Comparison of ENCODE assay signal across 21 cellular contexts in the genomic region with DNA sequence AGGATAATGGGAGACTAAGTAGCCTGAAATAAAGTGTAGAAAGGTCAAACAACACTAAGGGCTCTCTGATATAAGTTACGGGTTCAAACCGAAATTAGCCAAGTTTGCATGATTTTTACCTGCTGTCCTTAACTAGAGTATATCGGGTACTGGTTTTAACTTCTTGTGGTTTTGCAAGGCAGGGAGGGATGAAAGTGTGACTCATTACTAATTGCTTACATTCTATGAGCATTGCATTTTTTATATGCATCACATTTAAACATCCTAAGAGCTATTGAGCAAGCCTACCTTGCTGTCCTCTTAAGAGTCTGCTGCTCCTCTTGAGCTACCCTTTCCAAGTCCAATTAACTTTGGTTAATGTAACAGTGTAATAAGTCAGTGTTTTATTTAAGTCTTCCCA.
DNase-seq lines count a peak whose midpoint lies in the region; ATAC-seq and TF ChIP-seq lines count a peak whose summit lies in the region.
"Had no signal": no experiment of that assay in that cellular context is flagged by ENCODE, and none has a peak within 500 bp of the region (broad histone marks: within the 10 kb centered on the region; RNA-seq: fewer than 3 reads in every experiment).

No MANE protein-coding gene starts in this region.

- no peaks in the 10 kb centered on the region for H3K9me3 ChIP-seq in Karpas-422 (ENCODE audit: low read length)
- H3K9me3 ChIP-seq: prostate gland had no signal

- no peaks in the 10 kb centered on the region for H3K9me2 ChIP-seq in Karpas-422 (replicated peaks; ENCODE audit: insufficient read depth, low read length)

- no peaks in the 10 kb centered on the region for H3K79me2 ChIP-seq in Karpas-422 (ENCODE audit: low read length)

- H3K27ac ChIP-seq in Karpas-422 (ENCODE audit: low read length), result no peak overlapping the region
- no peak overlapping the region for H3K27ac ChIP-seq in foreskin keratinocyte
- H3K27ac ChIP-seq: dorsolateral prefrontal cortex, left ventricle myocardium inferior, prostate gland had no signal

- H4K20me1 ChIP-seq in Karpas-422 (ENCODE audit: insufficient read depth, low read depth, low read length), result no peaks in the 10 kb centered on the region

- peak overlapping the region; percentile 67 for H2AFZ ChIP-seq in Karpas-422 (ENCODE audit: low read length)

- TF ChIP-seq CTCF in foreskin keratinocyte (conservative IDR thresholded peaks at IDR 0.05), result no peak

- H3K4me2 ChIP-seq in Karpas-422 (ENCODE audit: low read depth, low read length, poor library complexity, severe bottlenecking), result no peak overlapping the region

- H3K27me3 ChIP-seq in Karpas-422 (ENCODE audit: low read length), result no peaks in the 10 kb centered on the region
- H3K27me3 ChIP-seq in foreskin keratinocyte, result no peaks in the 10 kb centered on the region
- H3K27me3 ChIP-seq: dorsolateral prefrontal cortex had no signal

- no peak overlapping the region for H3K4me3 ChIP-seq in Karpas-422 (ENCODE audit: low read length)
- H3K4me3 ChIP-seq: dorsolateral prefrontal cortex, left ventricle myocardium inferior, prostate gland had no signal

- no peaks in the 10 kb centered on the region for H3K36me3 ChIP-seq in Karpas-422 (ENCODE audit: insufficient read depth, low read length)
- H3K36me3 ChIP-seq: left ventricle myocardium inferior, prostate gland had no signal

- in situ Hi-C loops in Caki2 (cut with HindIII; ENCODE audit: low pct_unique_long_range_greater_than_20kb, low sequenced_read_pairs), result no loop called here

- DNase-seq in Caki2 (ENCODE audit: low read depth) (peak; percentile 5), Karpas-422 (no peak), RPMI8226 (peak; percentile 39), foreskin keratinocyte (peak; percentile 56 to 71), NCI-H1930 (lab: John Stamatoyannopoulos, UW) (no peak), midbrain (lab: John Stamatoyannopoulos, UW) (no peak)
- no peak for DNase-seq in activated T-cell treated with anti-CD3 and anti-CD28 coated beads, Interleukin-2, amount 50 U/mL, for 1 hour
- DNase-seq: activated CD4-positive, alpha-beta T cell treated with anti-CD3 and anti-CD28 coated beads, Interleukin-2, amount 10 ng/mL, durations not matched to agents 24 days and 14 days; activated effector memory CD4-positive, alpha-beta T cell treated with anti-CD3 and anti-CD28 coated beads, Interleukin-2, amount 50 U/mL, for 16 hours; caudate nucleus; CD4-positive, alpha-beta T cell; DMS79; dorsolateral prefrontal cortex; erythroblast; left ventricle myocardium inferior; NCI-H1436; NCI-H82; stimulated activated CD4-positive, alpha-beta T cell treated with anti-CD3 and anti-CD28 coated beads, Interleukin-4, amount 100 ng/mL, for 24 hours; SW 1271 had no signal

- no peaks in the 10 kb centered on the region; the same call in 1 of the 2 replicates for H3K4me1 ChIP-seq in Karpas-422 (ENCODE audit: low read length)
- no peaks in the 10 kb centered on the region for H3K4me1 ChIP-seq in foreskin keratinocyte
- H3K4me1 ChIP-seq: left ventricle myocardium inferior, prostate gland had no signal

- peak; percentile 92 for ATAC-seq in foreskin keratinocyte
- ATAC-seq in GM21737 (IDR thresholded peaks at IDR 0.05; ENCODE audit: unreplicated experiment), result no peak

- H3K9ac ChIP-seq in Karpas-422 (ENCODE audit: low read length), result no peak overlapping the region

Comparison
In these comparisons a context has a peak if more than half of its experiments do, and no peak if none do; other contexts are left out.
1. DNase-seq: peak in Caki2 (single experiment), RPMI8226 (single experiment) and foreskin keratinocyte (2 of 2); none in Karpas-422 (single experiment), NCI-H1930 (0 of 2), midbrain (single experiment) and activated T-cell treated with anti-CD3 and anti-CD28 coated beads, Interleukin-2, amount 50 U/mL, for 1 hour (single experiment).